Comparison of ENCODE assay signal across 18 cellular contexts in the genomic region with DNA sequence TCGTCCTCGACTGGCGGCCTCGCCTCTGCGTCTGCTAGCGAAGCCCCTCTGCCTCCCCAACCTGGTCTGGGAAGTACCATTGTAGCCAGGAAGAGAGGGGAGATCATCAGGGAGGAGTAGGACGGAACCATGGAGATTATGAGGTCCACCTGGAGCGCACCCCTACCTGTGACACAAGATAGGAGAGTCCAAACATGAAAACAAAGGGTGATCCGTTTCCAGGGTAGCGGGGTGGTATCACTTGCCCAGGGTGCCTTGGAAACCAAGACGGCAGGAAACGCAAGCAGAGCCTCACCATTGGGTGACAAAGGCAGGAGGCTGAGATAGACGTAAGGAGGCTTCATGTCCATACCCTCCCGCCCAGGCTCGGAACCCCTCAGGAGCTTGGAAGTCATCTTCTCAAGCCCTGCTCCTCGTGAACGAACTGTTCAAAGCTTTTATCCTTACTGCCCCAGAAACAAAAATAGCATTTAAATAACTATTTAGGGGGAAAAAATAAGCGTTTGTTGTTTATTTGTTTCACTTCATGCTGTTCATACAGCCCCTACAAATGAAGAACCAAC. TPM values are rescaled to one million over a fixed set of nuclear protein-coding genes. Genes with fewer than 3 reads are reported as not detected.
"Had no signal": no experiment of that assay in that cellular context is flagged by ENCODE, and none has a peak within 500 bp of the region (broad histone marks: within the 10 kb centered on the region; RNA-seq: fewer than 3 reads in every experiment).

A gene (minus strand): TSS at position 33 of the 563 bp plus-strand sequence.

RNA-seq across cellular contexts. Expression of the gene that starts here (rescaled TPM):
- total RNA-seq: naive thymus-derived CD8-positive, alpha-beta T cell; natural killer cell treated with Interleukin-12 subunit alpha and Interleukin-12 subunit beta and Interleukin-15 and Interleukin-18, amount 100 ng/mL, for 72 hours; neural crest cell; omental fat pad; osteocyte; pancreas; posterior vena cava; pulmonary artery endothelial cell; right atrium auricular region; sciatic nerve; smooth muscle cell; subcutaneous adipose tissue; temporal lobe; thoracic aorta; thyroid gland; tibial nerve; ureter had no signal
- polyA plus RNA-seq: naive thymus-derived CD8-positive, alpha-beta T cell; smooth muscle cell; stomach had no signal
